In the genomic region with DNA sequence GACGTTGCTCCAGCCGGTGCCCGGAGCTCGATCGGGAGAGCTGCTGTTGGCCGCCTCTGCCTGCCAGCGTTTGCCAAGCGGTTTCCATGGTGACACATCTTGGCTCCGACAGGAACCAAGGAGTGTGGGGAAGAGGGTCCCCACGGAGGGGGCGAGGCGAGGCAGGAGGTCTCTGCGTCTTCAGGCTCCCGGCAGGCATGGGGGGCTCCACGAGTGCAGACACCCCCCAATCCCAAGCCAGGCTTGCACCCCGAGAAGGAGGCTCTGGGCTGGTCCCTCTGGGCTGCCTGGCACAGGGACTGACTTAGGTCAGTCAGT, we compare ENCODE assay signal across 14 cellular contexts. TPM values are rescaled to one million over a fixed set of nuclear protein-coding genes. Genes with fewer than 3 reads are reported as not detected.
DNase-seq lines count a peak whose midpoint lies in the region; ATAC-seq and TF ChIP-seq lines count a peak whose summit lies in the region.
"Not testable (repeated sequence)": the region's sequence is repeated elsewhere in the genome, so short reads cannot be mapped to it uniquely, and the experiment has no call there.
"Had no signal": no experiment of that assay in that cellular context is flagged by ENCODE, and none has a peak within 500 bp of the region (broad histone marks: within the 10 kb centered on the region; RNA-seq: fewer than 3 reads in every experiment).

No MANE protein-coding gene starts in this region.

- not testable (repeated sequence) for H3K27me3 Mint-ChIP-seq in CD14-positive monocyte (ENCODE audit: low read depth in 3 of 3); T-helper 17 cell; activated T-helper 17 cell treated with anti-CD3 and anti-CD28 coated beads, Interleukin-2, amount 50 U/mL, for 72 hours; stimulated activated memory B cell treated with anti-CD40 and anti-IgM and Interleukin-4, amounts not matched to agents 10 μg/mL and 1 μg/mL and 100 μg/mL, for 72 hours

- H3K27me3 ChIP-seq in right cardiac atrium (ENCODE audit: control insufficient read depth, insufficient read depth); neuronal stem cell (ENCODE audit: control insufficient read depth in 3 of 3, insufficient read depth in 3 of 3, low read depth in 1 of 3, low read length in 3 of 3): not testable (repeated sequence)

- H3K18ac ChIP-seq in neuronal stem cell (ENCODE audit: low read length): not testable (repeated sequence)

- not testable (repeated sequence) for TF ChIP-seq CTCF in CD14-positive monocyte (IDR thresholded peaks at IDR 0.05)

- not testable (repeated sequence) for H2BK12ac ChIP-seq in neuronal stem cell (ENCODE audit: low read length)

- WGBS in right cardiac atrium: 34% methylated on average over 14 of the region's 16 CpGs
- no CpG with 5 or more reads among the region's 16 CpGs for WGBS in neuronal stem cell (ENCODE audit: extremely low coverage in 2 of 2, insufficient read length in 2 of 2, insufficient replicate concordance in 1 of 2), 2 donors

- not testable (repeated sequence) for DNase-seq in CD14-positive monocyte (ENCODE audit: low spot score); T-helper 17 cell; neuronal stem cell (ENCODE audit: low spot score)
- DNase-seq in NCI-H1417 (lab: John Stamatoyannopoulos, UW): peak in 2 of 3 experiments; percentile 66 to 67
- DNase-seq in effector CD4-positive, alpha-beta T cell: peak; percentile 1
- DNase-seq in right cardiac atrium: peak in 2 of 3 donors; percentile 40 to 60

- H3K9ac ChIP-seq in neuronal stem cell (ENCODE audit: low read depth, low read length, poor library complexity): peak overlapping the region; percentile 44

- H3K79me1 ChIP-seq in neuronal stem cell (ENCODE audit: low read depth, low read length): peaks cover 13% of the 10 kb centered on the region

- H3K9me3 Mint-ChIP-seq in CD14-positive monocyte; activated T-helper 17 cell treated with anti-CD3 and anti-CD28 coated beads, Interleukin-2, amount 50 U/mL, for 72 hours; stimulated activated memory B cell treated with anti-CD40 and anti-IgM and Interleukin-4, amounts not matched to agents 10 μg/mL and 1 μg/mL and 100 μg/mL, for 72 hours: not testable (repeated sequence)

- ATAC-seq in T-helper 17 cell; activated T-helper 17 cell treated with anti-CD3 and anti-CD28 coated beads, Interleukin-2, amount 50 U/mL, for 72 hours (replicated peaks); right cardiac atrium; stimulated activated memory B cell treated with anti-CD40 and anti-IgM and Interleukin-4, amounts not matched to agents 10 μg/mL and 1 μg/mL and 100 μg/mL, for 72 hours: not testable (repeated sequence)

- H3K23ac ChIP-seq in neuronal stem cell (ENCODE audit: low read depth, low read length, poor library complexity): not testable (repeated sequence)

- H3K4me2 ChIP-seq in neuronal stem cell (ENCODE audit: insufficient read depth, low read length, poor library complexity, severe bottlenecking): not testable (repeated sequence)

- not testable (repeated sequence) for H2AFZ ChIP-seq in neuronal stem cell (ENCODE audit: low read length)

- H3K9me3 ChIP-seq in T-helper 17 cell (ENCODE audit: control insufficient read depth, low read length, poor library complexity, severe bottlenecking); right cardiac atrium (ENCODE audit: control insufficient read depth, low read length); neuronal stem cell (replicated peaks in 1 of 2; ENCODE audit: control insufficient read depth in 2 of 2, insufficient read depth in 1 of 2, low read depth in 1 of 2, low read length in 2 of 2): not testable (repeated sequence)

- not testable (repeated sequence) for H3K4me3 Mint-ChIP-seq in CD14-positive monocyte; T-helper 17 cell; activated T-helper 17 cell treated with anti-CD3 and anti-CD28 coated beads, Interleukin-2, amount 50 U/mL, for 72 hours; stimulated activated memory B cell treated with anti-CD40 and anti-IgM and Interleukin-4, amounts not matched to agents 10 μg/mL and 1 μg/mL and 100 μg/mL, for 72 hours

- peaks cover 52% of the 10 kb centered on the region for H3K4me1 Mint-ChIP-seq in CD14-positive monocyte
- peaks cover 27% of the 10 kb centered on the region for H3K4me1 Mint-ChIP-seq in T-helper 17 cell
- peaks cover 14% of the 10 kb centered on the region for H3K4me1 Mint-ChIP-seq in activated T-helper 17 cell treated with anti-CD3 and anti-CD28 coated beads, Interleukin-2, amount 50 U/mL, for 72 hours
- H3K4me1 Mint-ChIP-seq in stimulated activated memory B cell treated with anti-CD40 and anti-IgM and Interleukin-4, amounts not matched to agents 10 μg/mL and 1 μg/mL and 100 μg/mL, for 72 hours: peaks cover 46% of the 10 kb centered on the region

- H2AK5ac ChIP-seq in neuronal stem cell (ENCODE audit: low read depth, low read length): not testable (repeated sequence)

- H4K8ac ChIP-seq in neuronal stem cell (ENCODE audit: low read depth, low read length): peak overlapping the region; percentile 82

- intact Hi-C loops in CD14-positive monocyte (cut with micrococcal nuclease); right cardiac atrium (cut with DNase I): not testable (repeated sequence)

- peaks cover 27 to 28% of the 10 kb centered on the region in 2 donors for H3K36me3 ChIP-seq in neuronal stem cell (replicated peaks in 1 of 2; ENCODE audit: control insufficient read depth in 2 of 2, insufficient read depth in 2 of 2, low read length in 2 of 2)

- H3K14ac ChIP-seq in neuronal stem cell (ENCODE audit: low read length): not testable (repeated sequence)

- not testable (repeated sequence) for H2BK120ac ChIP-seq in neuronal stem cell (ENCODE audit: low read depth, low read length)

- H4K91ac ChIP-seq in neuronal stem cell (ENCODE audit: low read depth, low read length, poor library complexity): not testable (repeated sequence)

- not testable (repeated sequence) for H3K4me3 ChIP-seq in right cardiac atrium (ENCODE audit: low read length); neuronal stem cell (ENCODE audit: low read length in 2 of 2)

- not testable (repeated sequence) for H3K4ac ChIP-seq in neuronal stem cell (ENCODE audit: low read length)

- H3K27ac ChIP-seq in right cardiac atrium (ENCODE audit: low read length); neuronal stem cell (replicated peaks; ENCODE audit: low read length): not testable (repeated sequence)

- not testable (repeated sequence) for H3K4me1 ChIP-seq in right cardiac atrium (ENCODE audit: control insufficient read depth, insufficient read depth, low read length)
- peaks cover 22 to 25% of the 10 kb centered on the region in 2 donors for H3K4me1 ChIP-seq in neuronal stem cell (ENCODE audit: control insufficient read depth in 2 of 2, insufficient read depth in 1 of 2, low read depth in 1 of 2, low read length in 2 of 2)

- peaks cover 18 to 30% of the 10 kb centered on the region in 2 donors for H3K36me3 Mint-ChIP-seq in CD14-positive monocyte
- H3K36me3 Mint-ChIP-seq in T-helper 17 cell (ENCODE audit: low read depth); stimulated activated memory B cell treated with anti-CD40 and anti-IgM and Interleukin-4, amounts not matched to agents 10 μg/mL and 1 μg/mL and 100 μg/mL, for 72 hours: not testable (repeated sequence)
- H3K36me3 Mint-ChIP-seq in activated T-helper 17 cell treated with anti-CD3 and anti-CD28 coated beads, Interleukin-2, amount 50 U/mL, for 72 hours (ENCODE audit: low read depth): peaks cover 13% of the 10 kb centered on the region

- H3K27ac Mint-ChIP-seq in CD14-positive monocyte (peak overlapping the region in 6 of 7 donors; percentile 86 to 100 (median 94)), T-helper 17 cell (peak overlapping the region; percentile 89)
- peak overlapping the region; percentile 41 for H3K27ac Mint-ChIP-seq in activated T-helper 17 cell treated with anti-CD3 and anti-CD28 coated beads, Interleukin-2, amount 50 U/mL, for 72 hours
- peak overlapping the region; percentile 67 for H3K27ac Mint-ChIP-seq in stimulated activated memory B cell treated with anti-CD40 and anti-IgM and Interleukin-4, amounts not matched to agents 10 μg/mL and 1 μg/mL and 100 μg/mL, for 72 hours

- not testable (repeated sequence) for H2BK5ac ChIP-seq in neuronal stem cell (ENCODE audit: low read length)

- H2BK15ac ChIP-seq in neuronal stem cell (ENCODE audit: low read length): not testable (repeated sequence)

RNA-seq across cellular contexts. Expression of gene LFNG, which starts 12.2 kb away (rescaled TPM):
- 1 to 10 TPM; 1.9 to 2.2 TPM for polyA plus RNA-seq in CD14-positive monocyte
- total RNA-seq in T-helper 17 cell: 100 to 1,000 TPM; 110 to 116 TPM
- total RNA-seq in activated T-helper 17 cell treated with anti-CD3 and anti-CD28 coated beads, Interleukin-2, amount 50 U/mL, for 72 hours: 10 to 100 TPM; 42.6 to 48.8 TPM
- 1 to 10 TPM; 3.6 to 6.6 (median 4.8) TPM for total RNA-seq in right cardiac atrium
- 6.0 TPM for polyA plus RNA-seq in right cardiac atrium
- 84.0 TPM for polyA plus RNA-seq in neuronal stem cell (2013, experiment 1 of 2)
- polyA plus RNA-seq in neuronal stem cell (2013, experiment 2 of 2): 82.3 TPM

RNA-seq across cellular contexts. Expression of gene BRAT1, which starts 23.6 kb away (rescaled TPM):
- 10 to 100 TPM; 31.6 to 32.5 TPM for polyA plus RNA-seq in CD14-positive monocyte
- total RNA-seq in T-helper 17 cell: 10 to 100 TPM; 19.5 to 20.5 TPM
- 10 to 100 TPM; 34.0 to 42.8 TPM for total RNA-seq in activated T-helper 17 cell treated with anti-CD3 and anti-CD28 coated beads, Interleukin-2, amount 50 U/mL, for 72 hours
- 10 to 100 TPM; 15.4 to 19.0 (median 16.1) TPM for total RNA-seq in right cardiac atrium
- 16.9 TPM for polyA plus RNA-seq in right cardiac atrium
- 18.7 TPM for polyA plus RNA-seq in neuronal stem cell (2013, experiment 1 of 2)
- 18.1 TPM for polyA plus RNA-seq in neuronal stem cell (2013, experiment 2 of 2)

RNA-seq across cellular contexts. Expression of gene IQCE, which starts 27.0 kb away (rescaled TPM):
- polyA plus RNA-seq in CD14-positive monocyte (1 to 10 TPM; 1.8 to 3.0 TPM), right cardiac atrium (7.9 TPM)
- total RNA-seq in T-helper 17 cell (1 to 10 TPM; 6.7 to 9.0 TPM), right cardiac atrium (10 to 100 TPM; 10.6 to 16.0 (median 15.2) TPM)
- 10 to 100 TPM; 11.2 to 15.3 TPM for total RNA-seq in activated T-helper 17 cell treated with anti-CD3 and anti-CD28 coated beads, Interleukin-2, amount 50 U/mL, for 72 hours
- 10.4 TPM for polyA plus RNA-seq in neuronal stem cell (2013, experiment 1 of 2)
- polyA plus RNA-seq in neuronal stem cell (2013, experiment 2 of 2): 10.3 TPM

RNA-seq across cellular contexts. Expression of gene GRIFIN, which starts 55.6 kb away (rescaled TPM):
- polyA plus RNA-seq in CD14-positive monocyte: not detected
- total RNA-seq in T-helper 17 cell: not detected
- total RNA-seq in activated T-helper 17 cell treated with anti-CD3 and anti-CD28 coated beads, Interleukin-2, amount 50 U/mL, for 72 hours: not detected
- not detected for total RNA-seq in right cardiac atrium
- polyA plus RNA-seq in right cardiac atrium: not detected
- not detected for polyA plus RNA-seq in neuronal stem cell (2013, experiment 1 of 2)
- polyA plus RNA-seq in neuronal stem cell (2013, experiment 2 of 2): not detected
- total RNA-seq: A172; CD8-positive, alpha-beta T cell; HT1080; M059J; PC-3 had no signal
- polyA plus RNA-seq: BJ had no signal

Comparison
In these comparisons a context has a peak if more than half of its experiments do, and no peak if none do; other contexts are left out.
1. H3K27ac Mint-ChIP-seq: peak in every context shown above with its lines; median percentile 94 in CD14-positive monocyte; 89 in T-helper 17 cell; 67 in stimulated activated memory B cell treated with anti-CD40 and anti-IgM and Interleukin-4, amounts not matched to agents 10 μg/mL and 1 μg/mL and 100 μg/mL, for 72 hours; 41 in activated T-helper 17 cell treated with anti-CD3 and anti-CD28 coated beads, Interleukin-2, amount 50 U/mL, for 72 hours.
2. RNA of gene LFNG, which starts 12.2 kb away (total RNA-seq): 110 to 116 TPM in T-helper 17 cell and 42.6 to 48.8 TPM in activated T-helper 17 cell treated with anti-CD3 and anti-CD28 coated beads, Interleukin-2, amount 50 U/mL, for 72 hours; 3.6 to 6.6 TPM in right cardiac atrium; every median in the first group is over 4 times any median in the second.